ENCODE assay signal across 8 cellular contexts in the genomic region with DNA sequence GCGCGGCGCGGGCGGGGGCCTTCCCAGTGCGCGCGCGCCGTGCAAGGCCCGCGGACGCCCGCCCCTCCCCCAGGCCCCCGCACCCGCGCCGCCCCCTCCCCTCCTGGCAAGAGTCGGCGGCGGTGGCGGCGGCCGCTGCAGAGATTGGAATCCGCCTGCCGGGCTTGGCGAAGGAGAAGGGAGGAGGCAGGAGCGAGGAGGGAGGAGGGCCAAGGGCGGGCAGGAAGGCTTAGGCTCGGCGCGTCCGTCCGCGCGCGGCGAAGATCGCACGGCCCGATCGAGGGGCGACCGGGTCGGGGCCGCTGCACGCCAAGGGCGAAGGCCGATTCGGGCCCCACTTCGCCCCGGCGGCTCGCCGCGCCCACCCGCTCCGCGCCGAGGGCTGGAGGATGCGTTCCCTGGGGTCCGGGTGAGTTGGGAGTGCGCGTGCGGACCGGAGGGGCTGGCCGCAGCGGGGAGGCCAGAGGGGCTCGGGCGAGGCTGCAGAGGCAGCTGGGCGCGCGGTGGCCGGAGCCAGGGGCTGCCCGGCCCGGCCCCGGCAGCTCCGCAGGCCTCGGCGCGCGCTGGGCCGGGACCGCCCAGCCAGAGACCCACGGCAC. TPM values are rescaled to one million over a fixed set of nuclear protein-coding genes. Genes with fewer than 3 reads are reported as not detected.
DNase-seq lines count a peak whose midpoint lies in the region; ATAC-seq, FAIRE-seq and TF ChIP-seq lines count a peak whose summit lies in the region.

Gene BMPR1A (plus strand): TSS at position 109 of the 599 bp plus-strand sequence. CDS start 119,400 bp downstream, outside the sequence.

- peak within 1 kb of the TSS; percentile 80 for H3K27ac Mint-ChIP-seq in activated T-cell treated with anti-CD3 and anti-CD28 coated beads, Interleukin-2, amount 50 U/mL, for 24 hours

- H3K27me3 Mint-ChIP-seq in activated T-cell treated with anti-CD3 and anti-CD28 coated beads, Interleukin-2, amount 50 U/mL, for 24 hours: peaks cover 27% of the 10 kb centered on the region

- TF ChIP-seq CTCF in OCI-LY1 (IDR thresholded peaks at IDR 0.05; ENCODE audit: low read length): no peak
- TF ChIP-seq CTCF in mucosa of descending colon (IDR thresholded peaks at IDR 0.05): no peak

- H3K4me2 ChIP-seq in OCI-LY1 (ENCODE audit: low read length): peak within 1 kb of the TSS; percentile 97

- H3K4me1 Mint-ChIP-seq in activated T-cell treated with anti-CD3 and anti-CD28 coated beads, Interleukin-2, amount 50 U/mL, for 24 hours (ENCODE audit: low read depth): peaks cover 30% of the 10 kb centered on the region

- H3K9me3 ChIP-seq in OCI-LY1 (ENCODE audit: low read length) (no peaks in the 10 kb centered on the region), mucosa of descending colon (no peaks in the 10 kb centered on the region)

- H3K27me3 ChIP-seq in OCI-LY1 (ENCODE audit: insufficient read depth, low read length): no peaks in the 10 kb centered on the region

- peak within 1 kb of the TSS; percentile 42 for H3K27ac ChIP-seq in OCI-LY1 (ENCODE audit: low read depth, low read length, poor library complexity, severe bottlenecking)

- FAIRE-seq in urothelium cell line (lab: Jason Lieb, UNC): peak; percentile 52

- DNase-seq in activated T-cell treated with anti-CD3 and anti-CD28 coated beads, Interleukin-2, amount 50 U/mL, for 24 hours: no peak
- no peak for DNase-seq in activated T-cell treated with anti-CD3 and anti-CD28 coated beads, Interleukin-2, amount 50 U/mL, for 1 hour
- DNase-seq in ecto neural progenitor cell (ENCODE audit: low spot score) (peak; percentile 97), mucosa of descending colon (no peak), urothelium cell line (ENCODE audit: low spot score) (peak; percentile 23)
- DNase-seq in effector CD8-positive, alpha-beta T cell (lab: John Stamatoyannopoulos, UW): no peak

- H3K9me2 ChIP-seq in OCI-LY1 (ENCODE audit: low read depth, low read length): no peaks in the 10 kb centered on the region

- peak within 1 kb of the TSS; percentile 83 for H3K4me3 Mint-ChIP-seq in activated T-cell treated with anti-CD3 and anti-CD28 coated beads, Interleukin-2, amount 50 U/mL, for 24 hours

- H2AFZ ChIP-seq in OCI-LY1 (ENCODE audit: low read length): no peak within 1 kb of the TSS

- intact Hi-C loops in mucosa of descending colon (cut with DNase I, micrococcal nuclease): no loop called here

- peak; percentile 41 for ATAC-seq in HG02642 (IDR thresholded peaks at IDR 0.05; ENCODE audit: poor library complexity, unreplicated experiment)
- peak; percentile 29 for ATAC-seq in mucosa of descending colon

- H3K4me3 ChIP-seq in OCI-LY1 (ENCODE audit: low read depth, low read length, poor library complexity, severe bottlenecking) (peak within 1 kb of the TSS; percentile 79), mucosa of descending colon (peak within 1 kb of the TSS; percentile 77)

- H3K36me3 Mint-ChIP-seq in activated T-cell treated with anti-CD3 and anti-CD28 coated beads, Interleukin-2, amount 50 U/mL, for 24 hours (ENCODE audit: low read depth): peaks cover 3% of the 10 kb centered on the region

- no peaks in the 10 kb centered on the region for H3K9me3 Mint-ChIP-seq in activated T-cell treated with anti-CD3 and anti-CD28 coated beads, Interleukin-2, amount 50 U/mL, for 24 hours

- peak within 1 kb of the TSS; percentile 87 for H3K9ac ChIP-seq in OCI-LY1 (ENCODE audit: low read length)

- no peaks in the 10 kb centered on the region; the same call in 1 of the 2 replicates for H3K36me3 ChIP-seq in OCI-LY1 (ENCODE audit: insufficient read depth, low read length)
- no peaks in the 10 kb centered on the region for H3K36me3 ChIP-seq in mucosa of descending colon (ENCODE audit: low read depth)

- no peaks in the 10 kb centered on the region for H3K79me2 ChIP-seq in OCI-LY1 (ENCODE audit: insufficient read depth, low read length)

- H3K4me1 ChIP-seq in OCI-LY1 (ENCODE audit: insufficient read depth, low read length, severe bottlenecking) (peaks cover 36% of the 10 kb centered on the region), mucosa of descending colon (ENCODE audit: low read depth) (peaks cover 10% of the 10 kb centered on the region)

- H3F3A ChIP-seq in OCI-LY1 (ENCODE audit: insufficient read depth, low read length): no peaks in the 10 kb centered on the region

- no peaks in the 10 kb centered on the region for H4K20me1 ChIP-seq in OCI-LY1 (ENCODE audit: insufficient read depth, low read length)

RNA-seq across cellular contexts. Expression of gene BMPR1A, which starts in this region (rescaled TPM):
- total RNA-seq in mucosa of descending colon: 100 to 1,000 TPM in 1 of 3 donors, 10 to 100 TPM in 2; 44.4 to 126 (median 45.3) TPM

Comparison
In these comparisons a context has a peak if more than half of its experiments do, and no peak if none do; other contexts are left out.
1. DNase-seq: peak in ecto neural progenitor cell (single experiment) and urothelium cell line (single experiment); none in activated T-cell treated with anti-CD3 and anti-CD28 coated beads, Interleukin-2, amount 50 U/mL, for 24 hours (single experiment), activated T-cell treated with anti-CD3 and anti-CD28 coated beads, Interleukin-2, amount 50 U/mL, for 1 hour (single experiment), mucosa of descending colon (0 of 3) and effector CD8-positive, alpha-beta T cell (single experiment).